In the genomic region with DNA sequence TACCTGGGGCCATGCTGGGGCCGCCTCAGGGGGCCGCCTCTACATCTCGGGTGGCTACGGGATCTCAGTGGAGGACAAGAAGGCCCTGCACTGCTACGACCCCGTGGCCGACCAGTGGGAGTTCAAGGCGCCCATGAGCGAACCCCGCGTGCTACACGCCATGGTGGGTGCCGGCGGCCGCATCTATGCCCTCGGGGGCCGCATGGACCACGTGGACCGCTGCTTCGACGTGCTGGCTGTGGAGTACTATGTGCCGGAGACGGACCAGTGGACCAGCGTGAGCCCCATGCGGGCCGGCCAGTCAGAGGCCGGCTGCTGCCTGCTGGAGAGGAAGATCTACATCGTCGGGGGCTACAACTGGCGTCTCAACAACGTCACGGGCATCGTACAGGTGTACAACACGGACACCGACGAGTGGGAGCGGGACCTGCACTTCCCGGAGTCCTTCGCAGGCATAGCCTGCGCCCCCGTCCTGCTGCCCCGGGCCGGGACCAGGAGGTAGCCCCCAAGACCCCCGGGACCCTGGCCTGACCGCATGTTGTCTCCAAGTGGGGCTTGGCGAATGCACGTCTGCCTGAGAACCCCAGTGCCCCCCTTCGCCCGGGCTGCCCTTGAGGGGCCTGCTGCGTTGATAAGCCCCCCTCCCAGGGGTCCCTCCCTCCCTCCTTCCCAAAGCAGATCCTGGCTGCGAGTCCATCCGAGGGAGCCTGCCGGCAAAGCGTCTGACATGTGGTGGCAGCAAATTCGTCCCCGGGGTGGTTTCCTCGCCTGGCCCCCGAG, we compare ENCODE assay signal across 19 cellular contexts. TPM values are rescaled to one million over a fixed set of nuclear protein-coding genes. Genes with fewer than 3 reads are reported as not detected.
"Had no signal": no experiment of that assay in that cellular context is flagged by ENCODE, and none has a peak within 500 bp of the region (broad histone marks: within the 10 kb centered on the region; RNA-seq: fewer than 3 reads in every experiment).

No MANE protein-coding gene starts in this region.

- DNase-seq: effector CD4-positive, alpha-beta T cell; heart right ventricle; hypothalamus; kidney glomerular epithelial cell; naive thymus-derived CD4-positive, alpha-beta T cell; ovary; sigmoid colon; stimulated activated CD4-positive, alpha-beta T cell treated with anti-CD3 and anti-CD28 coated beads, Interleukin-12 subunit alpha, Interleukin-12 subunit beta, amount 100 ng/mL, for 4 hours; stimulated activated naive CD4-positive, alpha-beta T cell treated with Interleukin-2 at 50 U/mL for 16 hours; testis; transverse colon had no signal

- H3K27ac Mint-ChIP-seq: naive thymus-derived CD4-positive, alpha-beta T cell had no signal

- H3K27ac ChIP-seq: heart right ventricle, ovary, right atrium auricular region, skin epidermis, testis, transverse colon had no signal

- ATAC-seq: heart right ventricle; naive thymus-derived CD4-positive, alpha-beta T cell had no signal

- H3K36me3 ChIP-seq: ovary had no signal

- H3K27me3 ChIP-seq: heart right ventricle, ovary, right atrium auricular region, sigmoid colon, testis, transverse colon had no signal

- H3K27me3 Mint-ChIP-seq: naive thymus-derived CD4-positive, alpha-beta T cell had no signal

- FAIRE-seq: frontal cortex, islet of Langerhans had no signal

- H3K4me3 Mint-ChIP-seq: naive thymus-derived CD4-positive, alpha-beta T cell had no signal

- H3K4me3 ChIP-seq: coronary artery, heart right ventricle, ovary, right atrium auricular region, sigmoid colon, skin epidermis, transverse colon had no signal

- H3K9me3 ChIP-seq: heart right ventricle, ovary, right atrium auricular region, sigmoid colon, testis, transverse colon had no signal

- H3K9me3 Mint-ChIP-seq: naive thymus-derived CD4-positive, alpha-beta T cell had no signal

RNA-seq across cellular contexts. Expression of gene TMEM59L, which starts 56.3 kb away (rescaled TPM):
- total RNA-seq: dermis microvascular lymphatic vessel endothelial cell, lung microvascular endothelial cell, mononuclear cell had no signal
